1 cellular context compared by ENCODE assay signal in the genomic region with DNA sequence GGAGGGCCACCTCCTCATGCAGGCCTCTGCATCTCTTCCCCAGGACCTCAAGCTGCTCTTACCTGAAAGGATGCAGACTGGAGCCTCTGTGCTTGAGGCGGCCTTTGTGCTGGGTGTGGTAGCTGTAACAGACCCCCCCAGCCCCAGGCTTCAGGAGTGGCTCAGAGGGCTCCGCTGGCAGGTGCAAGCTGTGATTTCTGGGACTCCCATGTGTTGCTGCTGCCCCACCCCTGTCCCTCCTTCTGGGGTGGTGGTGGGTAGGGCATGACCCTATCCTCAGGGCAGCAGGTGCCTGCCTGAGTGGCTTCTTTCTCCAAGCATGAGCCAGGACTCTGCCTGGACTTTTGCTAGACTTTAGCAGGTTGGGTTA.
TF ChIP-seq lines count a peak whose summit lies in the region.

No MANE protein-coding gene starts in this region.

TF ChIP-seq in GM23338, 12 proteins besides CTCF, POLR2A, EP300 and RAD21 (continued from another document):
- TF ChIP-seq REST (IDR thresholded peaks at IDR 0.05; ENCODE audit: unreplicated experiment) (no peak), POLR2AphosphoS5 (IDR thresholded peaks at IDR 0.05; ENCODE audit: low read depth) (no peak), EZH2 (IDR thresholded peaks at IDR 0.05; ENCODE audit: low read depth, unreplicated experiment) (no peak), EZH2phosphoT487 (IDR thresholded peaks at IDR 0.05; ENCODE audit: unreplicated experiment) (no peak), STAT1 (IDR thresholded peaks at IDR 0.05; ENCODE audit: unreplicated experiment) (no peak)
- TF ChIP-seq, protein P1, sequence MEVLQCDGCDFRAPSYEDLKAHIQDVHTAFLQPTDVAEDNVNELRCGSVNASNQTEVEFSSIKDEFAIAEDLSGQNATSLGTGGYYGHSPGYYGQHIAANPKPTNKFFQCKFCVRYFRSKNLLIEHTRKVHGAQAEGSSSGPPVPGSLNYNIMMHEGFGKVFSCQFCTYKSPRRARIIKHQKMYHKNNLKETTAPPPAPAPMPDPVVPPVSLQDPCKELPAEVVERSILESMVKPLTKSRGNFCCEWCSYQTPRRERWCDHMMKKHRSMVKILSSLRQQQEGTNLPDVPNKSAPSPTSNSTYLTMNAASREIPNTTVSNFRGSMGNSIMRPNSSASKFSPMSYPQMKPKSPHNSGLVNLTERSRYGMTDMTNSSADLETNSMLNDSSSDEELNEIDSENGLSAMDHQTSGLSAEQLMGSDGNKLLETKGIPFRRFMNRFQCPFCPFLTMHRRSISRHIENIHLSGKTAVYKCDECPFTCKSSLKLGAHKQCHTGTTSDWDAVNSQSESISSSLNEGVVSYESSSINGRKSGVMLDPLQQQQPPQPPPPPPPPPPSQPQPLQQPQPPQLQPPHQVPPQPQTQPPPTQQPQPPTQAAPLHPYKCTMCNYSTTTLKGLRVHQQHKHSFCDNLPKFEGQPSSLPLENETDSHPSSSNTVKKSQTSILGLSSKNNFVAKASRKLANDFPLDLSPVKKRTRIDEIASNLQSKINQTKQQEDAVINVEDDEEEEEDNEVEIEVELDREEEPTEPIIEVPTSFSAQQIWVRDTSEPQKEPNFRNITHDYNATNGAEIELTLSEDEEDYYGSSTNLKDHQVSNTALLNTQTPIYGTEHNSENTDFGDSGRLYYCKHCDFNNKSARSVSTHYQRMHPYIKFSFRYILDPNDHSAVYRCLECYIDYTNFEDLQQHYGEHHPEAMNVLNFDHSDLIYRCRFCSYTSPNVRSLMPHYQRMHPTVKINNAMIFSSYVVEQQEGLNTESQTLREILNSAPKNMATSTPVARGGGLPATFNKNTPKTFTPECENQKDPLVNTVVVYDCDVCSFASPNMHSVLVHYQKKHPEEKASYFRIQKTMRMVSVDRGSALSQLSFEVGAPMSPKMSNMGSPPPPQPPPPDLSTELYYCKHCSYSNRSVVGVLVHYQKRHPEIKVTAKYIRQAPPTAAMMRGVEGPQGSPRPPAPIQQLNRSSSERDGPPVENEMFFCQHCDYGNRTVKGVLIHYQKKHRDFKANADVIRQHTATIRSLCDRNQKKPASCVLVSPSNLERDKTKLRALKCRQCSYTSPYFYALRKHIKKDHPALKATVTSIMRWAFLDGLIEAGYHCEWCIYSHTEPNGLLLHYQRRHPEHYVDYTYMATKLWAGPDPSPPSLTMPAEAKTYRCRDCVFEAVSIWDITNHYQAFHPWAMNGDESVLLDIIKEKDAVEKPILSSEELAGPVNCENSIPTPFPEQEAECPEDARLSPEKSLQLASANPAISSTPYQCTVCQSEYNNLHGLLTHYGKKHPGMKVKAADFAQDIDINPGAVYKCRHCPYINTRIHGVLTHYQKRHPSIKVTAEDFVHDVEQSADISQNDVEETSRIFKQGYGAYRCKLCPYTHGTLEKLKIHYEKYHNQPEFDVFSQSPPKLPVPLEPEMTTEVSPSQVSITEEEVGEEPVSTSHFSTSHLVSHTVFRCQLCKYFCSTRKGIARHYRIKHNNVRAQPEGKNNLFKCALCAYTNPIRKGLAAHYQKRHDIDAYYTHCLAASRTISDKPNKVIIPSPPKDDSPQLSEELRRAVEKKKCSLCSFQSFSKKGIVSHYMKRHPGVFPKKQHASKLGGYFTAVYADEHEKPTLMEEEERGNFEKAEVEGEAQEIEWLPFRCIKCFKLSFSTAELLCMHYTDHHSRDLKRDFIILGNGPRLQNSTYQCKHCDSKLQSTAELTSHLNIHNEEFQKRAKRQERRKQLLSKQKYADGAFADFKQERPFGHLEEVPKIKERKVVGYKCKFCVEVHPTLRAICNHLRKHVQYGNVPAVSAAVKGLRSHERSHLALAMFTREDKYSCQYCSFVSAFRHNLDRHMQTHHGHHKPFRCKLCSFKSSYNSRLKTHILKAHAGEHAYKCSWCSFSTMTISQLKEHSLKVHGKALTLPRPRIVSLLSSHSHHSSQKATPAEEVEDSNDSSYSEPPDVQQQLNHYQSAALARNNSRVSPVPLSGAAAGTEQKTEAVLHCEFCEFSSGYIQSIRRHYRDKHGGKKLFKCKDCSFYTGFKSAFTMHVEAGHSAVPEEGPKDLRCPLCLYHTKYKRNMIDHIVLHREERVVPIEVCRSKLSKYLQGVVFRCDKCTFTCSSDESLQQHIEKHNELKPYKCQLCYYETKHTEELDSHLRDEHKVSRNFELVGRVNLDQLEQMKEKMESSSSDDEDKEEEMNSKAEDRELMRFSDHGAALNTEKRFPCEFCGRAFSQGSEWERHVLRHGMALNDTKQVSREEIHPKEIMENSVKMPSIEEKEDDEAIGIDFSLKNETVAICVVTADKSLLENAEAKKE (CRISPR knock-in tag; IDR thresholded peaks at IDR 0.05): no peak
